In genomic region chr13:51420681-51421476, GRCh38 we compare ENCODE assay signal across 10 cellular contexts. TPM values are rescaled to one million over a fixed set of nuclear protein-coding genes. Genes with fewer than 3 reads are reported as not detected.
DNase-seq lines count a peak whose midpoint lies in the region; FAIRE-seq and TF ChIP-seq lines count a peak whose summit lies in the region.
"Had no signal": no experiment of that assay in that cellular context is flagged by ENCODE, and none has a peak within 500 bp of the region (broad histone marks: within the 10 kb centered on the region; RNA-seq: fewer than 3 reads in every experiment).

No MANE protein-coding gene starts in this region.

- H3K9me3 ChIP-seq in osteoblast (ENCODE audit: low read depth, low read length) = no peaks in the 10 kb centered on the region
- no peaks in the 10 kb centered on the region for H3K9me3 ChIP-seq in tibial artery

- peaks cover 9% of the 10 kb centered on the region for H3K9me3 Mint-ChIP-seq in activated naive CD8-positive, alpha-beta T cell treated with anti-CD3 and anti-CD28 coated beads for 36 hours

- intact Hi-C loops in tibial artery (cut with DNase I; ENCODE audit: low total_unique reads) = no loop called here

- H3K27me3 ChIP-seq in osteoblast (ENCODE audit: insufficient read depth, low read length) = no peaks in the 10 kb centered on the region
- H3K27me3 ChIP-seq in tibial artery = no peaks in the 10 kb centered on the region

- peaks cover 68% of the 10 kb centered on the region for H3K4me1 Mint-ChIP-seq in activated naive CD8-positive, alpha-beta T cell treated with anti-CD3 and anti-CD28 coated beads for 36 hours

- DNase-seq in GM12892 (ENCODE audit: insufficient read length) = no peak
- DNase-seq in Jurkat, Clone E6-1 (ENCODE audit: low read depth, low spot score) = peak; percentile 47
- no peak for DNase-seq in activated naive CD8-positive, alpha-beta T cell treated with anti-CD3 and anti-CD28 coated beads for 36 hours
- DNase-seq in osteoblast (ENCODE audit: insufficient read length, low spot score, missing footprints) = no peak
- no peak for DNase-seq in KG1 (lab: John Stamatoyannopoulos, UW)
- no peak for DNase-seq in tibial artery
- DNase-seq in effector CD8-positive, alpha-beta T cell (lab: John Stamatoyannopoulos, UW) = no peak
- DNase-seq: kidney, NCI-H1694 treated with DMSO at 0.1 percent for 48 hours had no signal

- H3K79me2 ChIP-seq in osteoblast (ENCODE audit: insufficient read depth, low read length) = peaks cover 87% of the 10 kb centered on the region

- H3K27ac Mint-ChIP-seq in activated naive CD8-positive, alpha-beta T cell treated with anti-CD3 and anti-CD28 coated beads for 36 hours = peak overlapping the region; percentile 42

- no peak for TF ChIP-seq CTCF in osteoblast (IDR thresholded peaks at IDR 0.05; ENCODE audit: extremely low read depth, low read depth, low read length)
- TF ChIP-seq CTCF in tibial artery (IDR thresholded peaks at IDR 0.05) = no peak

- no peaks in the 10 kb centered on the region for H3K27me3 Mint-ChIP-seq in activated naive CD8-positive, alpha-beta T cell treated with anti-CD3 and anti-CD28 coated beads for 36 hours

- no peak overlapping the region for H3K4me2 ChIP-seq in osteoblast (ENCODE audit: insufficient read depth, low read length)

- peaks cover 51% of the 10 kb centered on the region for H4K20me1 ChIP-seq in osteoblast (ENCODE audit: insufficient read depth, low read length)

- peaks cover 22% of the 10 kb centered on the region for H3K4me1 ChIP-seq in osteoblast (ENCODE audit: insufficient read depth, low read length)
- peaks cover 0 to 33% (median 0%) of the 10 kb centered on the region in 4 donors for H3K4me1 ChIP-seq in tibial artery

- H3K36me3 ChIP-seq in osteoblast (ENCODE audit: insufficient read depth, low read length) (peaks cover 35% of the 10 kb centered on the region), tibial artery (peaks cover 0 to 11% (median 0%) of the 10 kb centered on the region in 3 donors)

- FAIRE-seq in GM12892 (lab: Jason Lieb, UNC) = peak; percentile 42
- FAIRE-seq: endothelial cell of umbilical vein, kidney had no signal

- H3K4me3 ChIP-seq in Jurkat, Clone E6-1 (ENCODE audit: low read length) = no peak overlapping the region
- H3K4me3 ChIP-seq in osteoblast (ENCODE audit: insufficient read depth, low read length) = no peak overlapping the region
- no peak overlapping the region for H3K4me3 ChIP-seq in tibial artery

- H3K4me3 Mint-ChIP-seq in activated naive CD8-positive, alpha-beta T cell treated with anti-CD3 and anti-CD28 coated beads for 36 hours = peak overlapping the region; percentile 27

- peaks cover 57% of the 10 kb centered on the region for H3K36me3 Mint-ChIP-seq in activated naive CD8-positive, alpha-beta T cell treated with anti-CD3 and anti-CD28 coated beads for 36 hours

- H2AFZ ChIP-seq in osteoblast (ENCODE audit: low read length) = no peak overlapping the region

- H3K27ac ChIP-seq in osteoblast (ENCODE audit: low read depth, low read length) (peak overlapping the region; percentile 22), tibial artery (no peak overlapping the region)

- no peak for TF ChIP-seq POLR2A in GM12892 (IDR thresholded peaks at IDR 0.05; ENCODE audit: low read depth, low read length)

RNA-seq across cellular contexts. Expression of gene INTS6, which starts 32.0 kb away (rescaled TPM):
- 31.6 TPM for polyA plus RNA-seq in GM12892 (2012; ENCODE audit: missing spikeins)
- polyA plus RNA-seq in Jurkat, Clone E6-1 (2012; ENCODE audit: insufficient read depth, insufficient read length) = 20.2 TPM
- 10 to 100 TPM; 42.6 to 44.5 TPM for total RNA-seq in activated naive CD8-positive, alpha-beta T cell treated with anti-CD3 and anti-CD28 coated beads for 36 hours
- total RNA-seq in osteoblast = 40.5 and 47.4 TPM in 2 replicates
